In the genomic region with DNA sequence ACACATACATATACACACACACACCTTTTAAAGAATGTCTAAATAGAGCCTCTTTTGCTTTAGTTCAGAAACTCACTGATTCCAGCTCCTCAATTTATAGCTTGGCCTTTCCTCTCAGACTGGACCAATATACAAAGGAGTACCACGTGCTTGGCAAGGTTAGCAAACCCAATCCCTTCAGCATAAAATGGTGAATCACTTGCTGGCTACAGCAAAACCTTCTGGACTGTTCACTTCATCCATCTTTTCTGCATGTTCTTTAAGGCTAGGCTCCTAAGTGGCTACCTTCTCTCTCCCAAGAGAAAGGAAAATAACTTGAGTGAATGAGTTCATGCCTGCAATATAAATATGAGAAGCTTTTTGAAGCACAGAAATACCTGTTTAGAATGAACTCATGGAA, we compare ENCODE assay signal across 19 cellular contexts.
DNase-seq lines count a peak whose midpoint lies in the region; ATAC-seq and TF ChIP-seq lines count a peak whose summit lies in the region.
"Had no signal": no experiment of that assay in that cellular context is flagged by ENCODE, and none has a peak within 500 bp of the region (broad histone marks: within the 10 kb centered on the region; RNA-seq: fewer than 3 reads in every experiment).

No MANE protein-coding gene starts in this region.

- H3K9me3 Mint-ChIP-seq in osteocyte (ENCODE audit: unreplicated experiment) = no peaks in the 10 kb centered on the region
- H3K9me3 Mint-ChIP-seq in mesothelial cell of epicardium = peaks cover 3% of the 10 kb centered on the region

- H3K27me3 ChIP-seq in ACC112 (ENCODE audit: insufficient read depth, low read length) (no peaks in the 10 kb centered on the region), fibroblast of lung (ENCODE audit: control insufficient read depth, insufficient read depth, low read length) (no peaks in the 10 kb centered on the region), tibial artery (no peaks in the 10 kb centered on the region)

- H3K4me3 ChIP-seq in ACC112 (ENCODE audit: low read depth, low read length) (no peak overlapping the region), fibroblast of lung (replicated peaks in 1 of 4; ENCODE audit: control extremely low read depth in 1 of 4, insufficient read depth in 1 of 4, low read depth in 3 of 4, low read length in 4 of 4) (no peak overlapping the region), mucosa of descending colon (no peak overlapping the region), tibial artery (no peak overlapping the region)
- H3K4me3 ChIP-seq: HAP-1 had no signal

- no peak for ATAC-seq in mucosa of descending colon

- H3K9me3 ChIP-seq in fibroblast of lung (ENCODE audit: control insufficient read depth, insufficient read depth, low read depth, low read length) (no peaks in the 10 kb centered on the region), mucosa of descending colon (no peaks in the 10 kb centered on the region), tibial artery (no peaks in the 10 kb centered on the region)
- H3K9me3 ChIP-seq: Caco-2, HAP-1 had no signal

- H3K36me3 ChIP-seq in ACC112 (ENCODE audit: insufficient read depth, low read length) = peaks cover 53% of the 10 kb centered on the region
- no peaks in the 10 kb centered on the region for H3K36me3 ChIP-seq in fibroblast of lung (ENCODE audit: control insufficient read depth, insufficient read depth, low read length)
- H3K36me3 ChIP-seq in mucosa of descending colon (ENCODE audit: low read depth) = no peaks in the 10 kb centered on the region
- H3K36me3 ChIP-seq in tibial artery = no peaks in the 10 kb centered on the region
- H3K36me3 ChIP-seq: HAP-1 had no signal

- H3K4me3 Mint-ChIP-seq in osteocyte (ENCODE audit: unreplicated experiment) (no peak overlapping the region), mesothelial cell of epicardium (no peak overlapping the region)
- H3K4me3 Mint-ChIP-seq: CD14-positive monocyte had no signal

- no peak overlapping the region for H3K9ac ChIP-seq in fibroblast of lung (ENCODE audit: insufficient read depth, low read length)

- H3K27ac ChIP-seq in ACC112 (ENCODE audit: low read depth, low read length) = peak overlapping the region; percentile 38
- H3K27ac ChIP-seq in fibroblast of lung (ENCODE audit: insufficient read depth, low read length) = no peak overlapping the region
- H3K27ac ChIP-seq in tibial artery = peak overlapping the region in 1 of 2 donors; percentile 37

- H2AFZ ChIP-seq in ACC112 (ENCODE audit: low read length, unreplicated experiment) (no peak overlapping the region), fibroblast of lung (ENCODE audit: low read length) (no peak overlapping the region)

- H3K36me3 Mint-ChIP-seq in osteocyte (ENCODE audit: unreplicated experiment) (peaks cover 31% of the 10 kb centered on the region), mesothelial cell of epicardium (peaks cover 4% of the 10 kb centered on the region)

- no peaks in the 10 kb centered on the region for H4K20me1 ChIP-seq in fibroblast of lung (ENCODE audit: control insufficient read depth, extremely low read depth, insufficient read depth, low read length)

- TF ChIP-seq CTCF in fibroblast of lung (conservative IDR thresholded peaks at IDR 0.05 in 1 of 2, IDR thresholded peaks at IDR 0.05 in 1 of 2; ENCODE audit: low read depth in 1 of 2, low read length in 2 of 2) = no peak
- no peak for TF ChIP-seq CTCF in osteocyte (IDR thresholded peaks at IDR 0.05)
- no peak for TF ChIP-seq CTCF in mucosa of descending colon (IDR thresholded peaks at IDR 0.05)
- no peak for TF ChIP-seq CTCF in tibial artery (IDR thresholded peaks at IDR 0.05)
- no peak for TF ChIP-seq CTCF in mesothelial cell of epicardium (IDR thresholded peaks at IDR 0.05; ENCODE audit: unreplicated experiment)

- DNase-seq in RPMI7951 (ENCODE audit: low read depth) (peak; percentile 59), fibroblast of lung (ENCODE audit: low read depth in 2 of 2) (peak; percentile 62 to 66), osteocyte (ENCODE audit: extremely low spot score, unreplicated experiment) (no peak), mucosa of descending colon (no peak), HUDEP-2 (lab: John Stamatoyannopoulos, UW; ENCODE audit: unreplicated experiment in 76 of 76) (no peak), tibial artery (no peak), mesothelial cell of epicardium (ENCODE audit: low spot score in 2 of 2, unreplicated experiment in 2 of 2) (no peak)
- DNase-seq: 8988T, Caco-2, DMS53, KBM-7, NCI-H1092 treated with DMSO at 0.1 percent for 48 hours, NCI-H1694 treated with DMSO at 0.1 percent for 48 hours, NCI-H345, NCI-H526 treated with DMSO at 0.1 percent for 48 hours, OCI-M1 had no signal

- H3K4me1 Mint-ChIP-seq in osteocyte (ENCODE audit: unreplicated experiment) (peaks cover 50% of the 10 kb centered on the region), mesothelial cell of epicardium (no peaks in the 10 kb centered on the region)

- peak overlapping the region; percentile 76 for H3K27ac Mint-ChIP-seq in osteocyte (ENCODE audit: unreplicated experiment)
- H3K27ac Mint-ChIP-seq in mesothelial cell of epicardium = no peak overlapping the region
- H3K27ac Mint-ChIP-seq: CD14-positive monocyte had no signal

- H3K4me1 ChIP-seq in ACC112 (ENCODE audit: control insufficient read depth, insufficient read depth, low read length, unreplicated experiment) (peaks cover 24% of the 10 kb centered on the region), fibroblast of lung (ENCODE audit: control insufficient read depth, extremely low read depth, insufficient read depth, low read length) (no peaks in the 10 kb centered on the region), mucosa of descending colon (ENCODE audit: low read depth) (peaks cover 6% of the 10 kb centered on the region), tibial artery (peaks cover 0 to 32% (median 13%) of the 10 kb centered on the region in 4 donors)
- H3K4me1 ChIP-seq: HAP-1 had no signal

- intact Hi-C loops in mucosa of descending colon (cut with DNase I, micrococcal nuclease) (no loop called here), tibial artery (cut with DNase I; ENCODE audit: low total_unique reads) (no loop called here)

- H3K4me2 ChIP-seq in fibroblast of lung (ENCODE audit: extremely low read depth, insufficient read depth, low read length) = no peak overlapping the region

- H3K79me2 ChIP-seq in ACC112 (ENCODE audit: control insufficient read depth, insufficient read depth, low read length, unreplicated experiment) (peaks cover 78% of the 10 kb centered on the region), fibroblast of lung (ENCODE audit: control insufficient read depth, insufficient read depth, low read length) (peaks cover 75% of the 10 kb centered on the region)

- H3K27me3 Mint-ChIP-seq in osteocyte (ENCODE audit: unreplicated experiment) = no peaks in the 10 kb centered on the region
- H3K27me3 Mint-ChIP-seq in mesothelial cell of epicardium (ENCODE audit: low read depth) = no peaks in the 10 kb centered on the region

Comparison
In these comparisons a context has a peak if more than half of its experiments do, and no peak if none do; other contexts are left out.
1. DNase-seq: peak in RPMI7951 (single experiment) and fibroblast of lung (2 of 2); none in osteocyte (single experiment), mucosa of descending colon (0 of 3), HUDEP-2 (0 of 76), tibial artery (0 of 2) and mesothelial cell of epicardium (0 of 2).